In genomic region chr6:42292002-42292735, GRCh38 we compare ENCODE assay signal across 12 cellular contexts.
DNase-seq lines count a peak whose midpoint lies in the region; ATAC-seq, FAIRE-seq and TF ChIP-seq lines count a peak whose summit lies in the region.
"Had no signal": no experiment of that assay in that cellular context is flagged by ENCODE, and none has a peak within 500 bp of the region (broad histone marks: within the 10 kb centered on the region; RNA-seq: fewer than 3 reads in every experiment).

No MANE protein-coding gene starts in this region.

- H3K9me3 ChIP-seq in CD4-positive, alpha-beta T cell (ENCODE audit: control insufficient read depth, low read length), result no peaks in the 10 kb centered on the region
- H3K9me3 ChIP-seq in keratinocyte (ENCODE audit: control insufficient read depth, low read depth, low read length), result no peaks in the 10 kb centered on the region

- peak; percentile 62 for FAIRE-seq in keratinocyte (lab: Jason Lieb, UNC)
- FAIRE-seq: H1 had no signal

- no peaks in the 10 kb centered on the region for H3K27me3 Mint-ChIP-seq in CD4-positive, alpha-beta T cell

- no peak overlapping the region for H3K27ac ChIP-seq in CD4-positive, alpha-beta T cell (ENCODE audit: low read depth, low read length)
- peak overlapping the region; percentile 72 for H3K27ac ChIP-seq in keratinocyte (ENCODE audit: control insufficient read depth, insufficient read depth, low read length)
- H3K27ac ChIP-seq: KMS-11, neural progenitor cell had no signal

- TF ChIP-seq CTCF in CD4-positive, alpha-beta T cell (IDR thresholded peaks at IDR 0.05), result no peak
- TF ChIP-seq CTCF in keratinocyte (optimal IDR thresholded peaks at IDR 0.05 in 1 of 3, IDR thresholded peaks at IDR 0.05 in 1 of 3, conservative IDR thresholded peaks at IDR 0.05 in 1 of 3; ENCODE audit: extremely low read depth in 1 of 3, insufficient read depth in 2 of 3, low read length in 3 of 3), result no peak

- peaks cover 42% of the 10 kb centered on the region for H3K4me1 ChIP-seq in keratinocyte (ENCODE audit: control insufficient read depth, extremely low read depth, insufficient read depth, low read length)
- H3K4me1 ChIP-seq: neural progenitor cell had no signal

- H3K36me3 Mint-ChIP-seq in CD4-positive, alpha-beta T cell (ENCODE audit: low read depth), result peaks cover 75% of the 10 kb centered on the region

- H3K79me2 ChIP-seq in keratinocyte (ENCODE audit: control insufficient read depth, insufficient read depth, low read length), result peaks cover 2% of the 10 kb centered on the region

- peak overlapping the region; percentile 25 for H3K4me2 ChIP-seq in keratinocyte (ENCODE audit: control insufficient read depth, extremely low read depth, insufficient read depth, low read depth, low read length)
- H3K4me2 ChIP-seq: KMS-11, neural progenitor cell had no signal

- CTCF ChIA-PET in CD4-positive, alpha-beta T cell (lab: Charles Lee), result interaction anchor here (0.7 to 2.4 kb wide), 4 partner anchors 10 to 255 kb away, joined by 3 to 6 read pairs (median 4); no protein-coding TSS in a partner anchor

- no peaks in the 10 kb centered on the region for H3K27me3 ChIP-seq in CD4-positive, alpha-beta T cell (ENCODE audit: control insufficient read depth, insufficient read depth, low read length)
- no peaks in the 10 kb centered on the region for H3K27me3 ChIP-seq in keratinocyte (ENCODE audit: control insufficient read depth, extremely low read depth, insufficient read depth, low read length)
- H3K27me3 ChIP-seq: neural progenitor cell had no signal

- no peaks in the 10 kb centered on the region for H3K9me3 Mint-ChIP-seq in CD4-positive, alpha-beta T cell

- intact Hi-C loops in CD4-positive, alpha-beta T cell (cut with DNase I, micrococcal nuclease), result no loop called here

- no peak for DNase-seq in CD4-positive, alpha-beta T cell
- DNase-seq in HT-29 (ENCODE audit: low spot score) (peak; percentile 45), amniotic epithelial cell (ENCODE audit: low read depth) (peak; percentile 52), keratinocyte (ENCODE audit: low read depth, low spot score) (no peak), NCI-H345 treated with DMSO at 0.1 percent for 48 hours (lab: John Stamatoyannopoulos, UW; ENCODE audit: unreplicated experiment) (no peak)
- DNase-seq: RPMI8226 had no signal

- no peak overlapping the region for H2AFZ ChIP-seq in keratinocyte (ENCODE audit: control insufficient read depth, low read length)
- H2AFZ ChIP-seq: neural progenitor cell had no signal

- no peaks in the 10 kb centered on the region for H3K36me3 ChIP-seq in keratinocyte (ENCODE audit: control insufficient read depth in 2 of 2, extremely low read depth in 1 of 2, insufficient read depth in 2 of 2, low read length in 2 of 2)
- H3K36me3 ChIP-seq: neural progenitor cell had no signal

- peak overlapping the region; percentile 85 for H3K27ac Mint-ChIP-seq in CD4-positive, alpha-beta T cell
- H3K27ac Mint-ChIP-seq: neural progenitor cell had no signal

- dilution Hi-C loops in keratinocyte (cut with MboI; ENCODE audit: extremely low pct_ligation_motif_present, low sequenced_read_pairs), result no loop called here

- H3K9me1 ChIP-seq in keratinocyte (ENCODE audit: control insufficient read depth, extremely low read depth, insufficient read depth, low read length), result no peaks in the 10 kb centered on the region

- peaks cover 66% of the 10 kb centered on the region for H3K4me1 Mint-ChIP-seq in CD4-positive, alpha-beta T cell (ENCODE audit: low read depth)

- POLR2A ChIA-PET in CD4-positive, alpha-beta T cell (lab: Charles Lee), result no interaction called here

- H4K20me1 ChIP-seq in keratinocyte (ENCODE audit: control insufficient read depth, extremely low read depth, insufficient read depth, low read length), result no peaks in the 10 kb centered on the region

- no peak overlapping the region for H3K4me3 Mint-ChIP-seq in CD4-positive, alpha-beta T cell
- H3K4me3 Mint-ChIP-seq: neural progenitor cell had no signal

- peak; percentile 43 for ATAC-seq in CD4-positive, alpha-beta T cell (ENCODE audit: poor library complexity)
- ATAC-seq in HG03469 (IDR thresholded peaks at IDR 0.05; ENCODE audit: unreplicated experiment), result no peak
- ATAC-seq in GM21825 (IDR thresholded peaks at IDR 0.05; ENCODE audit: unreplicated experiment), result no peak
- no peak for ATAC-seq in GM18498 (IDR thresholded peaks at IDR 0.05; ENCODE audit: unreplicated experiment)

- H3K4me3 ChIP-seq in keratinocyte (ENCODE audit: control insufficient read depth in 2 of 3, extremely low read depth in 1 of 3, insufficient read depth in 2 of 3, low read depth in 1 of 3, low read length in 3 of 3), result no peak overlapping the region
- H3K4me3 ChIP-seq: neural progenitor cell had no signal

- peak overlapping the region; percentile 49 for H3K9ac ChIP-seq in keratinocyte (ENCODE audit: control insufficient read depth, extremely low read depth, insufficient read depth, low read length)
- H3K9ac ChIP-seq: KMS-11, neural progenitor cell had no signal

Comparison
In these comparisons a context has a peak if more than half of its experiments do, and no peak if none do; other contexts are left out.
1. DNase-seq: peak in HT-29 (single experiment) and amniotic epithelial cell (single experiment); none in CD4-positive, alpha-beta T cell (0 of 10), keratinocyte (single experiment) and NCI-H345 treated with DMSO at 0.1 percent for 48 hours (single experiment).